Comparison of ENCODE assay signal across 14 cellular contexts in the genomic region with DNA sequence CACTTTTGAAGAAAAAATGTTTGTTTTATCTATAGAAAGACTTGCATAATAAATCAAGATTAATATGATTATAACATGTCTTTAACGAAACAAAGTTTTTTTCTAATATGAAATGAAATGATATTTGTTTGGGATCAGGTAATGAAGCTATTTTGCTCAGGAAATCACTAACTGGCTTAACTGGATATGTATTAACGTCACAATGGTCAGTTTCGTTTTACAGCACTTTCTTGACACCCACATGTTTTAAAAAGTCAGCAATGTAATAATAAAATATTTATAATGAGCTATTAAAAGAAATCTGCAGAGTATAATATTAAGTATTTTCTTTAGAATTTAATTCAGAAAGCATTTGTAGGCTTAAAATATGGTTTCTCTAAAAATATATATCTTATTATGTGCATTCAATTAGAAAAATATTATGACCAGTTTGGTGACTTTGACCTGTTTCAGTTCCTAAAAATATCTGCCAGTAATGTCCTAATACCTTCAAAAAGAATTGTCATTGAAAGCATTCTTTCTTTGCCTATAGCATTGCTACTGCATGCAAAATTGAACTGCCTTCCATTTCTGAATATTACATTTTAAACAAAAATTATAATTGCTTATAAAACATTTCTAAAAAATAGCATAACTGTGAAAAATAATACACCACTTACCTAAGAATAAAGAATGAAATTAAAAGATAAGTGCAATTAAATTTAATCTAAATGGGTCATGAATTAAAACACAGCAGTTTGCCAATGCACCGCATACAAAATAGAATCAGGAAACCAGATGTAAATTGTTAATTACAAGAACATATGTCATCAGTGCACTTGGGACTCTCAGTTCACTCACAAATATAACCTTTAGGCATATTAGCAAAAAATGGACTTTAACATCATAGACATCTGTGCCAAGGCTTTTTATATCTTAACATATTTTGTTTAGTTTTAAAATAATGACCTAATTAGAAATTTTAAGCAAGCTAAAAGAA. TPM values are rescaled to one million over a fixed set of nuclear protein-coding genes. Genes with fewer than 3 reads are reported as not detected.
DNase-seq lines count a peak whose midpoint lies in the region; ATAC-seq and TF ChIP-seq lines count a peak whose summit lies in the region.
"Had no signal": no experiment of that assay in that cellular context is flagged by ENCODE, and none has a peak within 500 bp of the region (broad histone marks: within the 10 kb centered on the region; RNA-seq: fewer than 3 reads in every experiment).

No MANE protein-coding gene starts in this region.

- no peak overlapping the region for H3K27ac ChIP-seq in testis
- H3K27ac ChIP-seq: brain microvascular endothelial cell, parathyroid adenoma had no signal

- no peaks in the 10 kb centered on the region for H3K27me3 ChIP-seq in testis
- H3K27me3 ChIP-seq: brain microvascular endothelial cell had no signal

- intact Hi-C loops in testis (cut with DNase I; ENCODE audit: low total_unique reads), result no loop called here

- H3K36me3 ChIP-seq in testis (ENCODE audit: low read depth, missing control alignments), result no peaks in the 10 kb centered on the region
- H3K36me3 ChIP-seq: BE2C, brain microvascular endothelial cell had no signal

- 75 to 89% methylated on average over 4 of the region's 4 CpGs for WGBS in testis, 2 donors

- no peak for TF ChIP-seq CTCF in testis (IDR thresholded peaks at IDR 0.05)

- no peak overlapping the region for H3K4me3 ChIP-seq in testis

- no peaks in the 10 kb centered on the region for H3K9me3 ChIP-seq in testis
- H3K9me3 ChIP-seq: BE2C had no signal

- H3K4me1 ChIP-seq in testis, result no peaks in the 10 kb centered on the region
- H3K4me1 ChIP-seq: BE2C, parathyroid adenoma had no signal

- ATAC-seq in GM18505 (IDR thresholded peaks at IDR 0.05; ENCODE audit: unreplicated experiment) (peak; percentile 75), GM19467 (IDR thresholded peaks at IDR 0.05; ENCODE audit: unreplicated experiment) (peak; percentile 83), HG02943 (IDR thresholded peaks at IDR 0.05; ENCODE audit: low read depth, unreplicated experiment) (peak; percentile 88), HG03575 (IDR thresholded peaks at IDR 0.05; ENCODE audit: extremely low read depth, insufficient number of reproducible peaks, low FRiP score, unreplicated experiment) (peak; percentile 78)
- ATAC-seq: activated T-cell treated with anti-CD3 and anti-CD28 coated beads, Interleukin-2, amount 50 U/mL, for 4 hours had no signal

- DNase-seq in testis (no peak), superior temporal gyrus (ENCODE audit: extremely low spot score) (no peak)
- no peak for DNase-seq in activated CD4-positive, CD25-positive, alpha-beta regulatory T cell (lab: John Stamatoyannopoulos, UW)
- no peak for DNase-seq in stimulated activated CD4-positive, alpha-beta T cell treated with anti-CD3 and anti-CD28 coated beads, Interleukin-2, amount 100 ng/mL, for 48 hours
- DNase-seq: activated T-cell treated with anti-CD3 and anti-CD28 coated beads, Interleukin-2, amount 50 U/mL, for 4 hours; BE2C; brain microvascular endothelial cell; NCI-H1417 treated with DMSO at 0.1 percent for 48 hours; stimulated activated CD4-positive, alpha-beta T cell treated with anti-CD3 and anti-CD28 coated beads, Interleukin-4, amount 100 ng/mL, for 4 hours had no signal

- no peak for TF ChIP-seq POLR2A in GM18505 (IDR thresholded peaks at IDR 0.05; ENCODE audit: borderline replicate concordance, extremely low read depth, insufficient read depth, insufficient read length)
- no peak for TF ChIP-seq POLR2A in testis (IDR thresholded peaks at IDR 0.05)

RNA-seq across cellular contexts. Expression of gene TIGD2, which starts 31.6 kb away (rescaled TPM):
- total RNA-seq in testis, result 10 to 100 TPM in 1 of 2 donors, 1 to 10 TPM in 1; 9.3 to 11.5 TPM
- 4.0 TPM for polyA plus RNA-seq in testis (ENCODE audit: insufficient read depth, low read depth, low replicate concordance)
